Comparison of ENCODE assay signal across 1 cellular context in the genomic region with DNA sequence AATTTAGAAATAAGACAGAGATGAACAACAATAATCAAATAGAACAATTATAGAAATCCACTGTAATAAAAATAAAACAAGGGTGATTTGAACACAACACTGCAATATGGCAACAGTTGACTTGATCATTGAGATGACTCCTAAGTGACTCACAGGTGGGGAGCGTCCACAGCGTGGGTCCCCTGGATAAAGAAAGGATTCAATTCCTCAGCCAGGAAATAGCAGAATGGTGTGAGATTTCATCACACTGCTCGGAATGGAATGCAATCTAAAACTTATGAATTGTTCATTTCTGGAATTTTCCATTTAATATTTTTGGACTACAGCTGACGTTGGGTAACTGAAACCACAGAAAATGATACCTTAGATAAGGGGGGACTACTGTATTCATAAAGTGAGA.
TF ChIP-seq lines count a peak whose summit lies in the region.

No MANE protein-coding gene starts in this region.

TF ChIP-seq in IMR-90, 13 proteins besides CTCF, POLR2A, EP300 and RAD21 (continued from another document):
- no peak for TF ChIP-seq BHLHE40 (IDR thresholded peaks at IDR 0.05; ENCODE audit: low read depth, low read length)
- TF ChIP-seq NFE2L2 (IDR thresholded peaks at IDR 0.05; ENCODE audit: low read depth, low read length) = no peak
- peak; percentile 39 for TF ChIP-seq RCOR1 (IDR thresholded peaks at IDR 0.05; ENCODE audit: insufficient replicate concordance, low read length)
- no peak for TF ChIP-seq SMC3 (IDR thresholded peaks at IDR 0.05; ENCODE audit: low read depth, low read length)
TF ChIP-seq in IMR-90: peak in this region for 5.
